In genomic region chr19:55484571-55485438, GRCh38 we compare ENCODE assay signal across 8 cellular contexts. TPM values are rescaled to one million over a fixed set of nuclear protein-coding genes. Genes with fewer than 3 reads are reported as not detected.
DNase-seq lines count a peak whose midpoint lies in the region; ATAC-seq and TF ChIP-seq lines count a peak whose summit lies in the region.

Gene NAT14, plus strand, starts transcription at chr19:55485188. Its CDS starts 521 bp downstream, at chr19:55485709.

- peak within 1 kb of the TSS; percentile 73 for H2AFZ ChIP-seq in OCI-LY7 (ENCODE audit: low read length)

- POLR2A ChIA-PET in OCI-LY7 (lab: Charles Lee), result interaction anchor here (1.2 kb wide), 1 partner anchor 8 kb away, joined by 3 read pairs; the partner anchor contains the start of gene ZNF628

- H3K36me3 ChIP-seq in OCI-LY7 (ENCODE audit: insufficient read depth, low read length), result no peaks in the 10 kb centered on the region; the same call in 1 of the 2 replicates

- H3K9me3 Mint-ChIP-seq in natural killer cell, result no peaks in the 10 kb centered on the region

- H3K9me3 ChIP-seq in OCI-LY7 (ENCODE audit: low read length), result no peaks in the 10 kb centered on the region

- H3K27me3 Mint-ChIP-seq in natural killer cell (ENCODE audit: low read depth in 2 of 2), result peaks cover 0 to 2% of the 10 kb centered on the region in 2 donors

- H3K36me3 Mint-ChIP-seq in natural killer cell, result no peaks in the 10 kb centered on the region

- DNase-seq in OCI-LY7 (ENCODE audit: low spot score) (peak; percentile 80), activated T-helper 1 cell treated with Interleukin-2 at 50 U/mL for 16 hours (ENCODE audit: low read depth) (peak; percentile 38), fibroblast of gingiva (ENCODE audit: low read depth) (peak; percentile 50), natural killer cell (peak; percentile 64), substantia nigra (lab: John Stamatoyannopoulos, UW) (peak in 35 of 49 donors; percentile 9 to 86 (median 38))

- H4K20me1 ChIP-seq in OCI-LY7 (ENCODE audit: insufficient read depth, low read length), result no peaks in the 10 kb centered on the region

- peaks cover 34% of the 10 kb centered on the region for H3K4me1 ChIP-seq in OCI-LY7 (ENCODE audit: insufficient read depth, low read length, poor library complexity, severe bottlenecking)

- ATAC-seq in HG03354 (IDR thresholded peaks at IDR 0.05; ENCODE audit: poor library complexity, severe bottlenecking, unreplicated experiment) (peak; percentile 70), natural killer cell (peak; percentile 53 to 76 (median 71)), HG03439 (IDR thresholded peaks at IDR 0.05; ENCODE audit: unreplicated experiment) (no peak)

- H3K4me3 Mint-ChIP-seq in natural killer cell, result peak within 1 kb of the TSS; percentile 77

- peak within 1 kb of the TSS; percentile 54 to 85 for H3K27ac Mint-ChIP-seq in natural killer cell

- H3K4me1 Mint-ChIP-seq in natural killer cell, result peaks cover 3 to 10% of the 10 kb centered on the region in 2 donors

- peak within 1 kb of the TSS; percentile 78 for H3K4me2 ChIP-seq in OCI-LY7 (ENCODE audit: low read length)

- H3K4me3 ChIP-seq in GM08714 (ENCODE audit: low read length) (peak within 1 kb of the TSS; percentile 79), OCI-LY7 (ENCODE audit: low read depth, low read length, poor library complexity, severe bottlenecking) (peak within 1 kb of the TSS; percentile 76)

- BruUV-seq in OCI-LY7 (replicated peaks; lab: Mats Ljungman, UMichigan), result no TSS peak

- TF ChIP-seq CTCF in OCI-LY7 (conservative IDR thresholded peaks at IDR 0.05; ENCODE audit: low read length) (no peak), natural killer cell (IDR thresholded peaks at IDR 0.05) (no peak)

- no peaks in the 10 kb centered on the region for H3K79me2 ChIP-seq in OCI-LY7 (ENCODE audit: insufficient read depth, low read depth, low read length)

- CTCF ChIA-PET in OCI-LY7 (lab: Charles Lee; ENCODE audit: unreplicated experiment), result no interaction called here

- intact Hi-C loops in OCI-LY7 (cut with micrococcal nuclease; ENCODE audit: unreplicated experiment), result no loop called here
- intact Hi-C loops in natural killer cell (cut with micrococcal nuclease), result no loop called here

- H3K9me2 ChIP-seq in OCI-LY7 (ENCODE audit: insufficient read depth, low read length), result no peaks in the 10 kb centered on the region

- H3K27ac ChIP-seq in OCI-LY7 (ENCODE audit: low read depth, low read length, poor library complexity, severe bottlenecking) (peak within 1 kb of the TSS; percentile 50), substantia nigra (ENCODE audit: low read depth, low read length, poor library complexity, severe bottlenecking) (peak within 1 kb of the TSS; percentile 49)

RNA-seq across cellular contexts. Expression of gene NAT14, which starts in this region (rescaled TPM):
- 29.1 and 33.2 TPM in 2 replicates for total RNA-seq in OCI-LY7 (2014; rRNA removed; shearing (Covaris generic))
- 24.2 and 28.3 TPM in 2 replicates for total RNA-seq in OCI-LY7 (2022)
- total RNA-seq in natural killer cell, result 10 to 100 TPM in 1 of 3 donors, 1 to 10 TPM in 2; 8.7 to 12.5 (median 8.8) TPM
